Comparison of ENCODE assay signal across 11 cellular contexts in genomic region chr17:68381076-68381900, GRCh38.
A peak's percentile ranks its signal among the peaks of the same experiment; 100 is the strongest.
DNase-seq lines count a peak whose midpoint lies in the region; ATAC-seq and TF ChIP-seq lines count a peak whose summit lies in the region.
"Had no signal": no experiment of that assay in that cellular context is flagged by ENCODE, and none has a peak within 500 bp of the region (broad histone marks: within the 10 kb centered on the region; RNA-seq: fewer than 3 reads in every experiment).

No MANE protein-coding gene starts in this region.

- H3K4me1 ChIP-seq in fibroblast of lung (ENCODE audit: control insufficient read depth, extremely low read depth, insufficient read depth, low read length) = peaks cover 47% of the 10 kb centered on the region
- H3K4me1 ChIP-seq in tibial nerve = peaks cover 0 to 52% (median 27%) of the 10 kb centered on the region in 4 donors

- peak overlapping the region; percentile 47 for H3K9ac ChIP-seq in fibroblast of lung (ENCODE audit: insufficient read depth, low read length)

- TF ChIP-seq EP300 in tibial nerve (IDR thresholded peaks at IDR 0.05) = no peak

- no peak for TF ChIP-seq POLR2A in tibial nerve (IDR thresholded peaks at IDR 0.05)

- peak overlapping the region; percentile 97 for H3K27ac ChIP-seq in fibroblast of lung (ENCODE audit: insufficient read depth, low read length)
- H3K27ac ChIP-seq in tibial nerve = peak overlapping the region in 2 of 4 donors; percentile 25 to 97

- TF ChIP-seq CTCF in fibroblast of lung (conservative IDR thresholded peaks at IDR 0.05 in 1 of 2, IDR thresholded peaks at IDR 0.05 in 1 of 2; ENCODE audit: low read depth in 1 of 2, low read length in 2 of 2) = no peak
- no peak for TF ChIP-seq CTCF in tibial nerve (IDR thresholded peaks at IDR 0.05)

- H3K4me2 ChIP-seq in fibroblast of lung (ENCODE audit: extremely low read depth, insufficient read depth, low read length) = peak overlapping the region; percentile 33

- H3K4me3 ChIP-seq in fibroblast of lung (replicated peaks in 1 of 4; ENCODE audit: control extremely low read depth in 1 of 4, insufficient read depth in 1 of 4, low read depth in 3 of 4, low read length in 4 of 4) = no peak overlapping the region
- H3K4me3 ChIP-seq in tibial nerve = no peak overlapping the region

- H4K20me1 ChIP-seq in fibroblast of lung (ENCODE audit: control insufficient read depth, extremely low read depth, insufficient read depth, low read length) = no peaks in the 10 kb centered on the region

- H3K27me3 ChIP-seq in fibroblast of lung (ENCODE audit: control insufficient read depth, insufficient read depth, low read length) (no peaks in the 10 kb centered on the region), tibial nerve (no peaks in the 10 kb centered on the region)

- H3K9me3 ChIP-seq in fibroblast of lung (ENCODE audit: control insufficient read depth, insufficient read depth, low read depth, low read length) (no peaks in the 10 kb centered on the region), tibial nerve (no peaks in the 10 kb centered on the region)

- no peak overlapping the region for H2AFZ ChIP-seq in fibroblast of lung (ENCODE audit: low read length)

- WGBS in tibial nerve, 2 donors = 55 to 61% methylated on average over 15 of the region's 15 CpGs

- no peaks in the 10 kb centered on the region for H3K36me3 ChIP-seq in fibroblast of lung (ENCODE audit: control insufficient read depth, insufficient read depth, low read length)
- no peaks in the 10 kb centered on the region for H3K36me3 ChIP-seq in tibial nerve

- DNase-seq in activated T-cell treated with anti-CD3 and anti-CD28 coated beads for 48 hours (ENCODE audit: low read depth) (peak; percentile 10), fibroblast of lung (ENCODE audit: low read depth in 2 of 2) (peak; percentile 93 to 94), stromal cell of bone marrow (ENCODE audit: low read depth) (peak; percentile 88), tibial nerve (ENCODE audit: low spot score in 2 of 2) (no peak), NCI-H2227 treated with DMSO at 0.1 percent for 48 hours (lab: John Stamatoyannopoulos, UW) (no peak)
- no peak for DNase-seq in activated T-cell treated with anti-CD3 and anti-CD28 coated beads, Interleukin-2, amount 50 U/mL, for 1 hour
- DNase-seq: DMS 273 treated with DMSO at 0.1 percent for 48 hours, hypothalamus, NCI-H1930 had no signal

- ATAC-seq in HG02870 (IDR thresholded peaks at IDR 0.05; ENCODE audit: unreplicated experiment) = no peak

- H3K79me2 ChIP-seq in fibroblast of lung (ENCODE audit: control insufficient read depth, insufficient read depth, low read length) = no peaks in the 10 kb centered on the region

TF ChIP-seq in PFSK-1, 5 proteins besides CTCF, POLR2A, EP300 and RAD21:
- no peak for TF ChIP-seq SIN3A (IDR thresholded peaks at IDR 0.05; ENCODE audit: borderline replicate concordance, insufficient read depth, low read length)
- TF ChIP-seq REST (IDR thresholded peaks at IDR 0.05; ENCODE audit: insufficient read depth in 1 of 2, low read depth in 2 of 2, low read length in 2 of 2) = no peak
- no peak for TF ChIP-seq POLR2AphosphoS5 (IDR thresholded peaks at IDR 0.05; ENCODE audit: low read depth, low read length)
- no peak for TF ChIP-seq TAF1 (IDR thresholded peaks at IDR 0.05; ENCODE audit: borderline replicate concordance, insufficient read depth, low read length)
- peak; percentile 59 for TF ChIP-seq FOXP2 (optimal IDR thresholded peaks at IDR 0.05; ENCODE audit: borderline replicate concordance, extremely low read depth, extremely low read length, insufficient read depth)
TF ChIP-seq in PFSK-1: peak in this region for 1.

Comparison
In these comparisons a context has a peak if more than half of its experiments do, and no peak if none do; other contexts are left out.
1. DNase-seq: peak in activated T-cell treated with anti-CD3 and anti-CD28 coated beads for 48 hours (single experiment), fibroblast of lung (2 of 2) and stromal cell of bone marrow (single experiment); none in activated T-cell treated with anti-CD3 and anti-CD28 coated beads, Interleukin-2, amount 50 U/mL, for 1 hour (single experiment), tibial nerve (0 of 2) and NCI-H2227 treated with DMSO at 0.1 percent for 48 hours (single experiment).